ENCODE assay signal across 8 cellular contexts in the genomic region with DNA sequence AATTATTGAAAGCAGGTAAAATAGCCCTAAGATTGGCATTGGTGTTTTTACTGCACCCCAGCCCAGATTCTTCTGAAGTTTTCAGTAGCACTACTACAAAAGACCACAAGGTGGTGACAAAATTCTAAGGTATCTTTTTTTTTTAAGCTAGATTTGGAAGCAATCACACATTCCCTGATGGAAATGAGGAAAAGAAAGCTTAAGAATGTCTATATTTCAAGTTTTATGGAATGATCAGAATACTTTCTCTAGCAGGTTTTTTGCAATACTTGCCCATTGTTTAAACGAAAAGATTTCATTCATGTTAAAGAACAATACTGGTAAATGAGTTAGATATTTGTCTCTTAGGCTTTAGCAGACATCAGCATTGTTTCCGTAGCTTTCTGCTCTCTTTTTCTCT. TPM values are rescaled to one million over a fixed set of nuclear protein-coding genes. Genes with fewer than 3 reads are reported as not detected.
DNase-seq lines count a peak whose midpoint lies in the region; ATAC-seq and TF ChIP-seq lines count a peak whose summit lies in the region.

No MANE protein-coding gene starts in this region.

- no peak overlapping the region for H2BK12ac ChIP-seq in mesenchymal stem cell (ENCODE audit: low read length in 2 of 2)

- dilution Hi-C loops in mammary epithelial cell (cut with HindIII; ENCODE audit: low sequenced_read_pairs): no loop called here

- H3K4me1 ChIP-seq in mammary epithelial cell (ENCODE audit: insufficient read depth, low read length) (peaks cover 12% of the 10 kb centered on the region), mesenchymal stem cell (ENCODE audit: control insufficient read depth, insufficient read depth, low read depth, low read length) (no peaks in the 10 kb centered on the region)

- H3K18ac ChIP-seq in mesenchymal stem cell (ENCODE audit: low read depth in 1 of 2, low read length in 2 of 2): no peak overlapping the region

- H3K9me3 ChIP-seq in mammary epithelial cell (replicated peaks; ENCODE audit: insufficient read depth, low read length) (no peaks in the 10 kb centered on the region), mesenchymal stem cell (ENCODE audit: control insufficient read depth, low read length) (no peaks in the 10 kb centered on the region)

- intact Hi-C loops in mammary epithelial cell (cut with micrococcal nuclease): loop anchor here (1.0 to 5.0 kb wide), 4 partner anchors 32 to 488 kb away; a partner anchor contains a TSS

- no peak overlapping the region for H3K4me3 ChIP-seq in mammary epithelial cell (replicated peaks in 1 of 3; ENCODE audit: insufficient read depth in 1 of 3, low read depth in 2 of 3, low read length in 3 of 3)
- no peak overlapping the region for H3K4me3 ChIP-seq in mesenchymal stem cell (ENCODE audit: insufficient read depth in 1 of 2, low read depth in 1 of 2, low read length in 2 of 2)

- CTCF ChIA-PET in mammary epithelial cell (lab: Charles Lee; ENCODE audit: low non-redundant PET): interaction anchor here (0.5 to 1.1 kb wide), 11 partner anchors 23 to 851 kb away, joined by 3 to 38 read pairs (median 4); a partner anchor contains a TSS

- H3K36me3 ChIP-seq in mammary epithelial cell (ENCODE audit: insufficient read depth, low read length) (no peaks in the 10 kb centered on the region), mesenchymal stem cell (ENCODE audit: control insufficient read depth in 1 of 2, insufficient read depth in 2 of 2, low read depth in 1 of 2, low read length in 2 of 2) (no peaks in the 10 kb centered on the region)

- BruUV-seq in mammary epithelial cell (replicated peaks; lab: Mats Ljungman, UMichigan): no TSS peak

- H3K4me2 ChIP-seq in mammary epithelial cell (ENCODE audit: insufficient read depth, low read depth, low read length) (no peak overlapping the region), mesenchymal stem cell (ENCODE audit: low read length, poor library complexity, severe bottlenecking) (no peak overlapping the region)

- peak; percentile 64 to 71 for TF ChIP-seq CTCF in mammary epithelial cell (conservative IDR thresholded peaks at IDR 0.05 in 1 of 2, IDR thresholded peaks at IDR 0.05 in 1 of 2; ENCODE audit: extremely low read depth in 1 of 2, insufficient read depth in 1 of 2, low read depth in 1 of 2, low read length in 2 of 2)

- H2AFZ ChIP-seq in mammary epithelial cell (ENCODE audit: low read depth, low read length): peak overlapping the region; percentile 29
- H2AFZ ChIP-seq in mesenchymal stem cell (ENCODE audit: low read depth, low read length): no peak overlapping the region

- H2BK15ac ChIP-seq in mesenchymal stem cell (ENCODE audit: low read depth, poor library complexity, severe bottlenecking): no peak overlapping the region

- H3K27me3 ChIP-seq in mammary epithelial cell (ENCODE audit: insufficient read depth, low read length) (no peaks in the 10 kb centered on the region), mesenchymal stem cell (ENCODE audit: control insufficient read depth in 1 of 2, insufficient read depth in 1 of 2, low read length in 2 of 2) (no peaks in the 10 kb centered on the region)

- H3K27ac ChIP-seq in mammary epithelial cell (ENCODE audit: insufficient read depth, low read depth, low read length) (no peak overlapping the region), mesenchymal stem cell (ENCODE audit: low read length, poor library complexity, severe bottlenecking) (no peak overlapping the region)

- H2BK120ac ChIP-seq in mesenchymal stem cell (ENCODE audit: low read depth, low read length): no peak overlapping the region

- no peak overlapping the region for H2AK5ac ChIP-seq in mesenchymal stem cell (ENCODE audit: low read length, severe bottlenecking)

- H3K14ac ChIP-seq in mesenchymal stem cell (ENCODE audit: low read length in 2 of 2): no peak overlapping the region

- no peak overlapping the region for H4K91ac ChIP-seq in mesenchymal stem cell (ENCODE audit: low read length)

- no peaks in the 10 kb centered on the region for H4K20me1 ChIP-seq in mammary epithelial cell (ENCODE audit: insufficient read depth, low read length)

- no peak overlapping the region for H2BK5ac ChIP-seq in mesenchymal stem cell (ENCODE audit: low read depth, low read length, poor library complexity, severe bottlenecking)

- WGBS in mammary epithelial cell (ENCODE audit: low coverage, missing lambda C conversion rate): 46% methylated on average over 2 of the region's 2 CpGs
- WGBS in mesenchymal stem cell: 50% methylated on average over 1 of the region's 2 CpGs

- in situ Hi-C loops in mammary epithelial cell (cut with MboI; ENCODE audit: low sequenced_read_pairs in 2 of 2): no loop called here

- no peak overlapping the region for H4K8ac ChIP-seq in mesenchymal stem cell (ENCODE audit: low read length)

- no peak overlapping the region for H3K23ac ChIP-seq in mesenchymal stem cell (ENCODE audit: low read length in 2 of 2)

- H3K79me1 ChIP-seq in mesenchymal stem cell (replicated peaks; ENCODE audit: low read length, poor library complexity, severe bottlenecking): no peaks in the 10 kb centered on the region

- ATAC-seq in HG02885 (IDR thresholded peaks at IDR 0.05; ENCODE audit: poor library complexity, unreplicated experiment): no peak
- no peak for ATAC-seq in HG03095 (IDR thresholded peaks at IDR 0.05; ENCODE audit: unreplicated experiment)

- H3K9ac ChIP-seq in mammary epithelial cell (ENCODE audit: insufficient read depth, low read length): no peak overlapping the region
- peak overlapping the region; percentile 29 for H3K9ac ChIP-seq in mesenchymal stem cell (ENCODE audit: low read length)

- DNase-seq in NCI-H345 (lab: John Stamatoyannopoulos, UW): peak; percentile 32
- DNase-seq in NCI-H345 treated with DMSO at 0.1 percent for 48 hours (lab: John Stamatoyannopoulos, UW; ENCODE audit: unreplicated experiment): no peak
- DNase-seq in M059J (ENCODE audit: low read depth): peak; percentile 40
- DNase-seq in mammary epithelial cell: peak; percentile 16
- peak; percentile 42 for DNase-seq in mesenchymal stem cell
- no peak for DNase-seq in ureter (ENCODE audit: low spot score)

- H3K79me2 ChIP-seq in mammary epithelial cell (ENCODE audit: insufficient read depth, low read length): peaks cover 12% of the 10 kb centered on the region

- H3K4ac ChIP-seq in mesenchymal stem cell (ENCODE audit: low read depth in 1 of 2, low read length in 2 of 2): no peak overlapping the region

RNA-seq across cellular contexts. Expression of a gene that starts 32.1 kb away (rescaled TPM):
- 43.5 and 44.7 TPM in 2 replicates for total RNA-seq in M059J (2014; rRNA removed; shearing (Covaris generic))
- total RNA-seq in mammary epithelial cell (100 to 1,000 TPM in 1 of 2 donors, 10 to 100 TPM in 1; 80.0 to 118 TPM), ureter (209 TPM)
- polyA plus RNA-seq in mammary epithelial cell: 43.2 TPM
- 51.3 TPM for polyA minus RNA-seq in mammary epithelial cell
- polyA plus RNA-seq in mesenchymal stem cell (2013, experiment 1 of 2): 52.8 TPM
- polyA plus RNA-seq in mesenchymal stem cell (2013, experiment 2 of 2): 51.0 TPM

Comparison
In these comparisons a context has a peak if more than half of its experiments do, and no peak if none do; other contexts are left out.
1. DNase-seq: peak in NCI-H345 (single experiment), M059J (single experiment), mammary epithelial cell (single experiment) and mesenchymal stem cell (single experiment); none in NCI-H345 treated with DMSO at 0.1 percent for 48 hours (single experiment) and ureter (single experiment).